In the genomic region with DNA sequence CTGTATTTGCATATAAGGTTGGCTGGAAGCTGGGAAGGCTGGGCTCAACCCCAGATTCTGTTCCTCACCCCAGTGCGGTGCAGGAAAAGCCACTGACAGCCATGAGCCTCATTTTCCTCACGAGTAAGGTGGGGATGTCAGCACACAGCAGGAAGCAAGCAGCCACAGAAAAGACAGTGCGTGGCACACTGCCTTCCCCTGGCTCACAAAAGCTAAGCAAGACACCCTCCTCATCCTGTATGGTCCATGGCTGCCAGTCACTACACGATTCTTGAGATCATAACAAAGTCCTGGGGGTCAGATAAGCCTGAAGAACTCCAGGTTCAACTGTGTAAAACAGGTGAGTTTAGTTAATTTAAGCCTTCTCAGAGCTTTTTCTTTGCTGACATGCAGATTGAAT, we compare ENCODE assay signal across 31 cellular contexts. TPM values are rescaled to one million over a fixed set of nuclear protein-coding genes. Genes with fewer than 3 reads are reported as not detected.
"Had no signal": no experiment of that assay in that cellular context is flagged by ENCODE, and none has a peak within 500 bp of the region (broad histone marks: within the 10 kb centered on the region; RNA-seq: fewer than 3 reads in every experiment).

No MANE protein-coding gene starts in this region.

- H3K9me3 Mint-ChIP-seq: activated B cell treated with CpG ODN at 0.5 μM for 24 hours; activated T-cell treated with anti-CD3 and anti-CD28 coated beads, Interleukin-2, amount 50 U/mL, for 4 hours; effector memory CD8-positive, alpha-beta T cell; immature natural killer cell; nephron; stimulated activated naive CD8-positive, alpha-beta T cell treated with anti-CD3 and anti-CD28 coated beads, Interleukin-15, Interleukin-2, amounts not matched to agents 100 ng/mL and 50 ng/mL, for 24 hours; T-cell had no signal

- H3K27me3 ChIP-seq: heart left ventricle, ovary, vagina had no signal

- H3K27ac ChIP-seq: heart left ventricle, ovary, thoracic aorta, vagina had no signal

- H3K9me3 ChIP-seq: heart left ventricle, ovary, thoracic aorta, vagina had no signal

- H3K4me1 Mint-ChIP-seq: activated B cell treated with CpG ODN at 0.5 μM for 24 hours, immature natural killer cell, nephron had no signal

- H3K4me1 ChIP-seq: heart left ventricle, vagina had no signal

- H3K36me3 ChIP-seq: ovary had no signal

- H3K4me3 ChIP-seq: heart left ventricle, ovary, skin epidermis, thoracic aorta, vagina had no signal

- H3K27me3 Mint-ChIP-seq: progenitor cell of endocrine pancreas; stimulated activated naive CD8-positive, alpha-beta T cell treated with anti-CD3 and anti-CD28 coated beads, Interleukin-15, Interleukin-2, amounts not matched to agents 100 ng/mL and 50 ng/mL, for 24 hours had no signal

- H3K27ac Mint-ChIP-seq: activated B cell treated with CpG ODN at 0.5 μM for 24 hours, immature natural killer cell, progenitor cell of endocrine pancreas, T-cell had no signal

- H3K36me3 Mint-ChIP-seq: immature natural killer cell had no signal

- DNase-seq: activated B cell treated with CpG ODN at 0.5 μM for 24 hours; activated CD4-positive, alpha-beta T cell treated with anti-CD3 and anti-CD28 coated beads, Interleukin-2, amount 50 U/mL, for 4 hours; activated naive CD4-positive, alpha-beta T cell; activated T-cell treated with anti-CD3 and anti-CD28 coated beads, Interleukin-2, amount 50 U/mL, for 4 hours; amygdala; caudate nucleus; cortex of kidney; effector memory CD8-positive, alpha-beta T cell; erythroblast; heart left ventricle; hypothalamus; immature natural killer cell; kidney; left colon; mammary epithelial cell; ovary; retina; stimulated activated CD4-positive, alpha-beta T cell treated with anti-CD3 and anti-CD28 coated beads, Interleukin-12 subunit alpha, Interleukin-12 subunit beta, amount 100 ng/mL, for 4 hours; stimulated activated CD4-positive, alpha-beta T cell treated with anti-CD3 and anti-CD28 coated beads, Interleukin-4, amount 100 ng/mL, for 1 hour; T-cell; trophoblast cell had no signal

- ATAC-seq: effector memory CD8-positive, alpha-beta T cell; heart left ventricle; left colon; sciatic nerve had no signal

- H3K4me3 Mint-ChIP-seq: activated B cell treated with CpG ODN at 0.5 μM for 24 hours; activated T-cell treated with anti-CD3 and anti-CD28 coated beads, Interleukin-2, amount 50 U/mL, for 4 hours; effector memory CD8-positive, alpha-beta T cell; immature natural killer cell; nephron; stimulated activated naive CD8-positive, alpha-beta T cell treated with anti-CD3 and anti-CD28 coated beads, Interleukin-15, Interleukin-2, amounts not matched to agents 100 ng/mL and 50 ng/mL, for 24 hours; T-cell had no signal

RNA-seq across cellular contexts. Expression of a gene that starts 28.9 kb away (rescaled TPM):
- total RNA-seq: activated B cell treated with CpG ODN at 0.5 μM for 24 hours; chondrocyte; heart left ventricle; mammary epithelial cell; sciatic nerve; subcutaneous adipose tissue; T-cell; T-helper 2 cell treated with Interferon-gamma antibody and Interleukin-4, amounts not matched to agents 100 ng/mL and 5 ng/mL, for 36 hours had no signal
